Comparison of ENCODE assay signal across 1 cellular context in genomic region chr1:100459815-100460114, GRCh38.
TF ChIP-seq lines count a peak whose summit lies in the region.

No MANE protein-coding gene starts in this region.

TF ChIP-seq in HepG2, 621 proteins besides CTCF, POLR2A, EP300 and RAD21 (continued from another document):
- TF ChIP-seq HIC2 (CRISPR knock-in tag; IDR thresholded peaks at IDR 0.05; ENCODE audit: low read depth) = no peak
- no peak for TF ChIP-seq NBN (conservative IDR thresholded peaks at IDR 0.05)
- no peak for TF ChIP-seq ZNF138 (CRISPR knock-in tag; IDR thresholded peaks at IDR 0.05; ENCODE audit: low read depth)
- TF ChIP-seq ZNF605 (CRISPR knock-in tag; IDR thresholded peaks at IDR 0.05) = no peak
